In genomic region chr18:10927290-10927979, GRCh38 we compare ENCODE assay signal across 14 cellular contexts.
DNase-seq lines count a peak whose midpoint lies in the region; ATAC-seq and TF ChIP-seq lines count a peak whose summit lies in the region.
"Had no signal": no experiment of that assay in that cellular context is flagged by ENCODE, and none has a peak within 500 bp of the region (broad histone marks: within the 10 kb centered on the region; RNA-seq: fewer than 3 reads in every experiment).

No MANE protein-coding gene starts in this region.

- 64% methylated on average over 12 of the region's 12 CpGs for WGBS in prostate gland

- H3K27me3 ChIP-seq in BLaER1 (no peaks in the 10 kb centered on the region), prostate gland (replicated peaks; ENCODE audit: insufficient read depth) (no peaks in the 10 kb centered on the region)

- no peak overlapping the region for H3K9ac ChIP-seq in BLaER1

- no peaks in the 10 kb centered on the region for H3K36me3 ChIP-seq in BLaER1
- no peaks in the 10 kb centered on the region for H3K36me3 ChIP-seq in prostate gland

- no peak for ATAC-seq in GM18520 (IDR thresholded peaks at IDR 0.05; ENCODE audit: unreplicated experiment)
- ATAC-seq in GM18498 (IDR thresholded peaks at IDR 0.05; ENCODE audit: unreplicated experiment): no peak
- ATAC-seq: activated T-cell treated with anti-CD3 and anti-CD28 coated beads, Interleukin-2, amount 50 U/mL, for 72 hours; HCT116 had no signal

- intact Hi-C loops in prostate gland (cut with DNase I): loop anchor here (10.0 kb wide), 1 partner anchor 217 kb away; the partner anchor contains the start of gene PIEZO2

- H3K9me3 ChIP-seq in BLaER1: no peaks in the 10 kb centered on the region
- no peaks in the 10 kb centered on the region for H3K9me3 ChIP-seq in prostate gland

- peak; percentile 79 for DNase-seq in RPMI7951 (ENCODE audit: low read depth)
- DNase-seq in fibroblast of the conjunctiva (ENCODE audit: low read depth): peak; percentile 61
- no peak for DNase-seq in prostate gland (ENCODE audit: low spot score)
- DNase-seq in NCI-H2081 treated with DMSO at 0.1 percent for 48 hours (lab: John Stamatoyannopoulos, UW): no peak
- DNase-seq in HK-2 (ENCODE audit: unreplicated experiment): no peak
- DNase-seq: activated T-cell treated with anti-CD3 and anti-CD28 coated beads, Interleukin-2, amount 50 U/mL, for 72 hours; effector CD8-positive, alpha-beta T cell; NCI-H510A treated with DMSO at 0.1 percent for 48 hours had no signal

- TF ChIP-seq CTCF in prostate gland (IDR thresholded peaks at IDR 0.05): no peak

- no peak for TF ChIP-seq POLR2A in prostate gland (IDR thresholded peaks at IDR 0.05)

- H3K4me3 ChIP-seq in BLaER1: no peak overlapping the region
- no peak overlapping the region for H3K4me3 ChIP-seq in prostate gland

- H3K4me1 ChIP-seq in BLaER1 (peaks cover 23% of the 10 kb centered on the region), prostate gland (replicated peaks) (no peaks in the 10 kb centered on the region)

- peak overlapping the region; percentile 1; the same call in 1 of the 2 replicates for H3K27ac ChIP-seq in BLaER1
- H3K27ac ChIP-seq in prostate gland: peak overlapping the region; percentile 19 to 23
- H3K27ac ChIP-seq: C4-2B, HL-60 had no signal

- no peaks in the 10 kb centered on the region for H4K20me1 ChIP-seq in BLaER1

- H3K4me2 ChIP-seq in BLaER1: peak overlapping the region; percentile 45; the same call in 1 of the 2 replicates

Comparison
In these comparisons a context has a peak if more than half of its experiments do, and no peak if none do; other contexts are left out.
1. DNase-seq: peak in RPMI7951 (single experiment) and fibroblast of the conjunctiva (single experiment); none in prostate gland (single experiment), NCI-H2081 treated with DMSO at 0.1 percent for 48 hours (single experiment) and HK-2 (single experiment).